ENCODE assay signal across 20 cellular contexts in the genomic region with DNA sequence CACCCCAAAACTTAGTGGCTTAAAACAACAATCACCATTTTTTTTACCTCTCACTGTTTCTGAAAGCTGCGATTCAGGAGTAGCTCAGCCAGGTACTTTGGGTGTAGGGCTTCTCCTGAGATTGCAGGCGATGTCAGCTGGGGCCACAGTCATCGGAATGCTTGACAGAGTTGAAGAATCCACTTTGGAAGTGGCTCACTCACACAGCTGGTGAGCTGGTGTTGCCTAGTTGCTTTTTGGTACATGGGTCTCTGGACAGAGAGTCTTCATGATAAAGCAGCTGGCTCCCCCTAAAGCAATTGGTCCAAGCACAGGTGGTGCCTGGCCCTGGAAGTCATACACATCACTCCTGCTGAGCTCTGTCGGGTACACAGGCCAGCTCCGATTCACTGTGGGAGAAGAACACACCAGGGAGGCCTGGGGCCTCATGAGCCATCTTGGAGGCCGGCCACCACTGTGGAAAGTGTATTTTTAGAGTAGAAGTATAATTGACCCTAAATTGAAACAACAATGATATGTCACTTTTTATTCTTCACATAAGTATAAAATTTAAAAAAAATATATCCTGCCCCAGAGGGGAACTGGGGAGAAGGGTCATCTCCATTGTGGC.
"Had no signal": no experiment of that assay in that cellular context is flagged by ENCODE, and none has a peak within 500 bp of the region (broad histone marks: within the 10 kb centered on the region; RNA-seq: fewer than 3 reads in every experiment).

No MANE protein-coding gene starts in this region.

- H3K36me3 ChIP-seq: gastrocnemius medialis, lower lobe of right lung, neural progenitor cell, right atrium auricular region, suprapubic skin, transverse colon had no signal

- H3K9ac ChIP-seq: neural progenitor cell, parathyroid adenoma had no signal

- FAIRE-seq: keratinocyte had no signal

- H3K27ac ChIP-seq: lower lobe of right lung, neural progenitor cell, parathyroid adenoma, right atrium auricular region, suprapubic skin, transverse colon had no signal

- H2AFZ ChIP-seq: neural progenitor cell, parathyroid adenoma had no signal

- H3K4me1 ChIP-seq: lower lobe of right lung, parathyroid adenoma, right atrium auricular region, suprapubic skin had no signal

- H3K4me2 ChIP-seq: neural progenitor cell, smooth muscle cell had no signal

- DNase-seq: cortex of kidney; effector memory CD8-positive, alpha-beta T cell; foreskin fibroblast; left ventricle myocardium superior; lower lobe of right lung; naive B cell; stimulated activated CD4-positive, alpha-beta T cell treated with anti-CD3 and anti-CD28 coated beads, Interleukin-12 subunit alpha, Interleukin-12 subunit beta, amount 100 ng/mL, for 4 hours; stimulated activated CD4-positive, alpha-beta T cell treated with anti-CD3 and anti-CD28 coated beads, Interleukin-1b, Interleukin-23, amount 100 ng/mL, for 48 hours; stimulated activated CD4-positive, alpha-beta T cell treated with anti-CD3 and anti-CD28 coated beads, Interleukin-4, amount 100 ng/mL, for 1 hour; stimulated activated CD8-positive, alpha-beta memory T cell treated with anti-CD3 and anti-CD28 coated beads, Interleukin-4, amount 100 ng/mL, for 48 hours; stimulated activated naive CD4-positive, alpha-beta T cell; stimulated activated naive CD8-positive, alpha-beta T cell treated with anti-CD3 and anti-CD28 coated beads, Interleukin-15, amount 100 ng/mL, for 72 hours; transverse colon had no signal

- H3K9me3 ChIP-seq: gastrocnemius medialis, lower lobe of right lung, right atrium auricular region, suprapubic skin, transverse colon had no signal

- H3K4me3 ChIP-seq: gastrocnemius medialis, lower lobe of right lung, neural progenitor cell, right atrium auricular region, smooth muscle cell, suprapubic skin, transverse colon had no signal

- H3K27me3 ChIP-seq: gastrocnemius medialis, neural progenitor cell, right atrium auricular region, suprapubic skin, transverse colon had no signal

- H3K79me2 ChIP-seq: parathyroid adenoma had no signal
